ENCODE assay signal across 8 cellular contexts in the genomic region with DNA sequence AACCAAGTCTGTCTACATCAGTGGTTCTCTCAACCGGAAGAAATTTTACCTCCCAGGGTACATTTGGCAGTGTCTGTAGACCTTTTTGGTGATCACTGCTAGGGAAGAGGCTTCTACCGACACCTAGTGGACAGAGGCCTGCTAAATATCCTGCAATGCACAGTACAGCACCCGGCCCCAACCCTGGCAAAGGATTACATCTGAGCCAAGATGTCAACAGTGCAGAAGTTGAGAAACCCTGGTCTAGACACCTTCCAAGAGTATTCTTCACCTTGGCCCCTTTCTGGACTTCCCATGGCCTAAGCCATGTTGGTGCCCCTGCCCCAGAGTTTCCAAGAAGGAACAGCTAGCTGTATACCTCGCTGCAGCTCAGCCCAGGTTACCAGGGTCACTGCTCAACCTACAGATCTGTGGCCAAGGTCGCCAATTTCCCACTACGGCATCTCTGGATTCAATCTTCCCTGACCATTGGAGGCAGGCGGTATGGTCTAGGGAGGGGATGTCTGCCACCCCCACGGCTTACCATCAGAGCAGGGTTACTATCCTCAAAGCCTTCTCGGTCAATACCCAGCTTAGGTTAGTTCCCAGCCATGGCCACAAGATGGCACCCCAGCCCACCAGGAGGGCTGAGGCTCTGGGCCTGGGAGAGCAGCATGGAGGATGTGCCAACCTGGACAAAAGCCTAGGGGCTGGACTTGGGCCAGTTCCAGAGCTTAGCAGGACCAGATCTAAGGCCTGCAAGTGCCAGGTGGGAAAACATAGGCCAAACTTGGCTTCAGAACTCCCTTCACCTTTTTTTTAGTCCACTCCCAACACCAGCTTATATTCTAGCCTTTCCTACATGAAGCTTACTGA. TPM values are rescaled to one million over a fixed set of nuclear protein-coding genes. Genes with fewer than 3 reads are reported as not detected.
A peak's percentile ranks its signal among the peaks of the same experiment; 100 is the strongest.
DNase-seq lines count a peak whose midpoint lies in the region; TF ChIP-seq lines count a peak whose summit lies in the region.

No MANE protein-coding gene starts in this region.

- H3K4me3 ChIP-seq in mesenchymal stem cell (ENCODE audit: insufficient read depth in 1 of 2, low read depth in 1 of 2, low read length in 2 of 2): no peak overlapping the region

- H2AFZ ChIP-seq in mesenchymal stem cell (ENCODE audit: low read depth, low read length): no peak overlapping the region

- H3K9ac ChIP-seq in mesenchymal stem cell (ENCODE audit: low read length): no peak overlapping the region

- H3K27ac ChIP-seq in mesenchymal stem cell (ENCODE audit: low read length, poor library complexity, severe bottlenecking): no peak overlapping the region

- no peak overlapping the region for H3K18ac ChIP-seq in mesenchymal stem cell (ENCODE audit: low read depth in 1 of 2, low read length in 2 of 2)

- TF ChIP-seq CTCF in GM20000 (IDR thresholded peaks at IDR 0.05; ENCODE audit: extremely low read depth, missing control alignments): peak; percentile 84

- H2BK120ac ChIP-seq in mesenchymal stem cell (ENCODE audit: low read depth, low read length): no peak overlapping the region

- no peaks in the 10 kb centered on the region for H3K9me3 ChIP-seq in mesenchymal stem cell (ENCODE audit: control insufficient read depth, low read length)

- 19% methylated on average over 9 of the region's 9 CpGs for WGBS in mesenchymal stem cell

- no peak overlapping the region for H4K91ac ChIP-seq in mesenchymal stem cell (ENCODE audit: low read length)

- H2BK5ac ChIP-seq in mesenchymal stem cell (ENCODE audit: low read depth, low read length, poor library complexity, severe bottlenecking): no peak overlapping the region

- H3K27me3 ChIP-seq in mesenchymal stem cell (ENCODE audit: control insufficient read depth in 1 of 2, insufficient read depth in 1 of 2, low read length in 2 of 2): peaks cover 34 to 79% of the 10 kb centered on the region in 2 experiments

- H4K8ac ChIP-seq in mesenchymal stem cell (ENCODE audit: low read length): no peak overlapping the region

- H2AK5ac ChIP-seq in mesenchymal stem cell (ENCODE audit: low read length, severe bottlenecking): no peak overlapping the region

- no peak overlapping the region for H2BK12ac ChIP-seq in mesenchymal stem cell (ENCODE audit: low read length in 2 of 2)

- H3K4ac ChIP-seq in mesenchymal stem cell (ENCODE audit: low read depth in 1 of 2, low read length in 2 of 2): no peak overlapping the region

- H3K4me2 ChIP-seq in mesenchymal stem cell (ENCODE audit: low read length, poor library complexity, severe bottlenecking): no peak overlapping the region

- no peaks in the 10 kb centered on the region for H3K36me3 ChIP-seq in mesenchymal stem cell (ENCODE audit: control insufficient read depth in 1 of 2, insufficient read depth in 2 of 2, low read depth in 1 of 2, low read length in 2 of 2)

- peak; percentile 90 for DNase-seq in COLO668 (lab: John Stamatoyannopoulos, UW; ENCODE audit: unreplicated experiment)
- peak; percentile 91 for DNase-seq in GM20000 (ENCODE audit: low spot score)
- peak; percentile 84 for DNase-seq in HPDE6-E6E7 (ENCODE audit: extremely low spot score)
- peak; percentile 93 for DNase-seq in NCI-H774 (lab: John Stamatoyannopoulos, UW)
- peak; percentile 27 to 33 for DNase-seq in activated CD4-positive, alpha-beta T cell treated with anti-CD3 and anti-CD28 coated beads, Interleukin-2, amount 50 U/mL, for 4 hours
- peak; percentile 17 for DNase-seq in effector CD8-positive, alpha-beta T cell (lab: John Stamatoyannopoulos, UW)
- DNase-seq in mesenchymal stem cell: peak; percentile 72
- DNase-seq in stimulated activated CD8-positive, alpha-beta memory T cell treated with anti-CD3 and anti-CD28 coated beads, Interleukin-4, amount 100 ng/mL, for 48 hours: peak; percentile 84

- H3K14ac ChIP-seq in mesenchymal stem cell (ENCODE audit: low read length in 2 of 2): no peak overlapping the region

- no peak overlapping the region for H2BK15ac ChIP-seq in mesenchymal stem cell (ENCODE audit: low read depth, poor library complexity, severe bottlenecking)

- H3K4me1 ChIP-seq in mesenchymal stem cell (ENCODE audit: control insufficient read depth, insufficient read depth, low read depth, low read length): peaks cover 20% of the 10 kb centered on the region

- H3K23ac ChIP-seq in mesenchymal stem cell (ENCODE audit: low read length in 2 of 2): no peak overlapping the region

- no peaks in the 10 kb centered on the region for H3K79me1 ChIP-seq in mesenchymal stem cell (replicated peaks; ENCODE audit: low read length, poor library complexity, severe bottlenecking)

RNA-seq across cellular contexts. Expression of gene KCNC1, which starts 3.7 kb away (rescaled TPM):
- under 0.01 TPM for polyA plus RNA-seq in mesenchymal stem cell (2013, experiment 1 of 2)
- polyA plus RNA-seq in mesenchymal stem cell (2013, experiment 2 of 2): 0.01 TPM

RNA-seq across cellular contexts. Expression of gene MYOD1, which starts 11.5 kb away (rescaled TPM):
- polyA plus RNA-seq in mesenchymal stem cell (2013, experiment 1 of 2): not detected
- not detected for polyA plus RNA-seq in mesenchymal stem cell (2013, experiment 2 of 2)

Comparison
In these comparisons a context has a peak if more than half of its experiments do, and no peak if none do; other contexts are left out.
1. DNase-seq: peak in every context shown above with its lines; median percentile 93 in NCI-H774; 91 in GM20000; 90 in COLO668; 84 in HPDE6-E6E7; 84 in stimulated activated CD8-positive, alpha-beta memory T cell treated with anti-CD3 and anti-CD28 coated beads, Interleukin-4, amount 100 ng/mL, for 48 hours; 72 in mesenchymal stem cell; 30 in activated CD4-positive, alpha-beta T cell treated with anti-CD3 and anti-CD28 coated beads, Interleukin-2, amount 50 U/mL, for 4 hours; 17 in effector CD8-positive, alpha-beta T cell.